Comparison of ENCODE assay signal across 13 cellular contexts in the genomic region with DNA sequence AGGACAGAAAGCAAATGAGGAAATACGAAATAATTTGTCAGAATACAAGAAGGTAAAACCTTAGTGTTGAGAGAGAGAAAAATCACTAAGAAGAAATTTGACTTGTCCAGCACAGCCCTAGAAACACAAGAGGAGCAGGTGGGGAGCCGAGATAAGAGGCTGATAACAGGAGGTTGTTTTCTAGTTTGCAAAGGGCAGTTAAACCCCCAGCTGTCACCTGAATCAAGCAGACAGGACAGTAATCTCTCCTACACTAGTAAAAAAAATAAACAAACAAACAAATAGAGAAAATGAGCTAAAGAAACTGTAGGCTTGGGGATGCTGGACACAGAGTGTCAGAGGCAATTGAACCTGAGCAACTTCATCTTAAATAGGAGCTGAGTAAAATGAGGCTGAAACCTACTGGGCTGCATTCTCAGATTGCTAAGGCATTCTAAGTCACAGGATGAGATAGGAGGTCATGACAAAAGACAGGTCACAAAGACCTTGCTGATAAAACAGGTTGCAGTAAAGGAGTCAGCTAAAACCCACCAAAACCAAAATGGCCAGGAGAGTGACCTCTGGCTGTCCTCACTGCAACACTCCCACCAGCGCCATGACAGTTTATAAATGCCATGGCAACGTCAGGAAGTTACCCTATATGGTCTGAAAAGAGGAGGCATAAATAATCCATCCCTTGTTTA.
"Had no signal": no experiment of that assay in that cellular context is flagged by ENCODE, and none has a peak within 500 bp of the region (broad histone marks: within the 10 kb centered on the region; RNA-seq: fewer than 3 reads in every experiment).

No MANE protein-coding gene starts in this region.

- H3K27ac Mint-ChIP-seq: activated naive CD8-positive, alpha-beta T cell treated with anti-CD3 and anti-CD28 coated beads, Interleukin-2, amount 50 U/mL, for 24 hours; mesothelial cell of epicardium; neural progenitor cell had no signal

- H3K9me3 ChIP-seq: heart left ventricle, ovary, uterus had no signal

- H3K9me3 Mint-ChIP-seq: activated naive CD8-positive, alpha-beta T cell treated with anti-CD3 and anti-CD28 coated beads, Interleukin-2, amount 50 U/mL, for 24 hours; mesothelial cell of epicardium had no signal

- ATAC-seq: activated naive CD8-positive, alpha-beta T cell treated with anti-CD3 and anti-CD28 coated beads, Interleukin-2, amount 50 U/mL, for 24 hours; foreskin keratinocyte; heart left ventricle had no signal

- H3K9ac ChIP-seq: neural progenitor cell had no signal

- H3K27me3 ChIP-seq: heart left ventricle, neural progenitor cell, ovary, uterus had no signal

- H3K36me3 ChIP-seq: heart left ventricle, neural progenitor cell, ovary, uterus had no signal

- DNase-seq: activated CD4-positive, alpha-beta T cell treated with anti-CD3 and anti-CD28 coated beads for 48 hours; activated CD8-positive, alpha-beta memory T cell treated with anti-CD3 and anti-CD28 coated beads for 24 hours; activated naive CD4-positive, alpha-beta T cell treated with Interleukin-2 at 50 U/mL for 16 hours; activated naive CD8-positive, alpha-beta T cell treated with anti-CD3 and anti-CD28 coated beads, Interleukin-2, amount 50 U/mL, for 24 hours; foreskin keratinocyte; heart left ventricle; ovary; stimulated activated CD4-positive, alpha-beta T cell treated with anti-CD3 and anti-CD28 coated beads, Interleukin-15, amount 100 ng/mL, for 24 hours; stimulated activated CD4-positive, alpha-beta T cell treated with anti-CD3 and anti-CD28 coated beads, Interleukin-4, amount 100 ng/mL, for 24 hours; uterus had no signal

- H3K27me3 Mint-ChIP-seq: activated naive CD8-positive, alpha-beta T cell treated with anti-CD3 and anti-CD28 coated beads, Interleukin-2, amount 50 U/mL, for 24 hours had no signal

- H3K4me3 ChIP-seq: heart left ventricle, neural progenitor cell, ovary, uterus had no signal

- FAIRE-seq: astrocyte had no signal

- H3K4me1 ChIP-seq: foreskin keratinocyte, uterus had no signal

- H3K4me3 Mint-ChIP-seq: activated naive CD8-positive, alpha-beta T cell treated with anti-CD3 and anti-CD28 coated beads, Interleukin-2, amount 50 U/mL, for 24 hours; mesothelial cell of epicardium; neural progenitor cell had no signal

- H3K27ac ChIP-seq: foreskin keratinocyte, heart left ventricle, neural progenitor cell, ovary, uterus had no signal
